In genomic region chr3:158768361-158768787, GRCh38 we compare ENCODE assay signal across 11 cellular contexts. TPM values are rescaled to one million over a fixed set of nuclear protein-coding genes. Genes with fewer than 3 reads are reported as not detected.
DNase-seq lines count a peak whose midpoint lies in the region; ATAC-seq and TF ChIP-seq lines count a peak whose summit lies in the region.
"Had no signal": no experiment of that assay in that cellular context is flagged by ENCODE, and none has a peak within 500 bp of the region (broad histone marks: within the 10 kb centered on the region; RNA-seq: fewer than 3 reads in every experiment).

No MANE protein-coding gene starts in this region.

- no peaks in the 10 kb centered on the region for H3K27me3 ChIP-seq in upper lobe of right lung

- H3K36me3 ChIP-seq in upper lobe of right lung = no peaks in the 10 kb centered on the region

- peaks cover 34% of the 10 kb centered on the region for H3K4me1 ChIP-seq in upper lobe of right lung

- ATAC-seq in upper lobe of right lung = peak; percentile 69
- ATAC-seq in GM21737 (IDR thresholded peaks at IDR 0.05; ENCODE audit: unreplicated experiment) = no peak

- peaks cover 18% of the 10 kb centered on the region for H3K4me1 Mint-ChIP-seq in progenitor cell of endocrine pancreas (ENCODE audit: low read depth)

- H3K4me3 ChIP-seq in epithelial cell of proximal tubule (ENCODE audit: low read depth, low read length) = peak overlapping the region; percentile 1
- H3K4me3 ChIP-seq in upper lobe of right lung = no peak overlapping the region

- intact Hi-C loops in upper lobe of right lung (cut with DNase I) = no loop called here

- H3K27ac ChIP-seq in upper lobe of right lung = peak overlapping the region; percentile 52
- H3K27ac ChIP-seq: 22Rv1 had no signal

- H3K36me3 Mint-ChIP-seq in progenitor cell of endocrine pancreas (ENCODE audit: insufficient read depth) = no peaks in the 10 kb centered on the region

- peak; percentile 53 for DNase-seq in DMS 273 (lab: John Stamatoyannopoulos, UW; ENCODE audit: unreplicated experiment)
- no peak for DNase-seq in DMS 273 treated with DMSO at 0.1 percent for 48 hours (lab: John Stamatoyannopoulos, UW)
- no peak for DNase-seq in epithelial cell of proximal tubule (ENCODE audit: low read depth)
- peak; percentile 24 to 83 for DNase-seq in lung microvascular endothelial cell (ENCODE audit: low read depth in 2 of 2)
- DNase-seq in upper lobe of right lung = peak; percentile 68
- no peak for DNase-seq in HUDEP-2 (lab: John Stamatoyannopoulos, UW; ENCODE audit: unreplicated experiment in 76 of 76)
- DNase-seq in progenitor cell of endocrine pancreas (ENCODE audit: low spot score, unreplicated experiment) = no peak
- DNase-seq: effector memory CD4-positive, alpha-beta T cell; T-helper 9 cell had no signal

- no peaks in the 10 kb centered on the region for H3K27me3 Mint-ChIP-seq in progenitor cell of endocrine pancreas

- no peak overlapping the region for H3K27ac Mint-ChIP-seq in progenitor cell of endocrine pancreas

- TF ChIP-seq CTCF in epithelial cell of proximal tubule (conservative IDR thresholded peaks at IDR 0.05; ENCODE audit: low read depth, low read length) (no peak), upper lobe of right lung (IDR thresholded peaks at IDR 0.05) (no peak), progenitor cell of endocrine pancreas (IDR thresholded peaks at IDR 0.05; ENCODE audit: unreplicated experiment) (no peak)

- no peaks in the 10 kb centered on the region for H3K9me3 ChIP-seq in upper lobe of right lung

- H3K4me3 Mint-ChIP-seq in progenitor cell of endocrine pancreas (ENCODE audit: low read depth) = no peak overlapping the region

- H3K9me3 Mint-ChIP-seq in progenitor cell of endocrine pancreas (ENCODE audit: low read depth) = no peaks in the 10 kb centered on the region

RNA-seq across cellular contexts. Expression of gene MFSD1, which starts 33.5 kb away (rescaled TPM):
- total RNA-seq in epithelial cell of proximal tubule (27.8 and 32.8 TPM in 2 replicates), lung microvascular endothelial cell (55.4 and 77.6 TPM in 2 replicates), upper lobe of right lung (84.5 TPM), progenitor cell of endocrine pancreas (17.6 and 17.8 TPM in 2 replicates)

RNA-seq across cellular contexts. Expression of gene RARRES1, which starts 36.1 kb away (rescaled TPM):
- 9.8 and 10.4 TPM in 2 replicates for total RNA-seq in epithelial cell of proximal tubule
- 1.8 and 2.4 TPM in 2 replicates for total RNA-seq in lung microvascular endothelial cell
- 41.5 TPM for total RNA-seq in upper lobe of right lung
- 1.1 and 3.3 TPM in 2 replicates for total RNA-seq in progenitor cell of endocrine pancreas

Comparison
In these comparisons a context has a peak if more than half of its experiments do, and no peak if none do; other contexts are left out.
1. DNase-seq: peak in DMS 273 (single experiment), lung microvascular endothelial cell (2 of 2) and upper lobe of right lung (single experiment); none in DMS 273 treated with DMSO at 0.1 percent for 48 hours (single experiment), epithelial cell of proximal tubule (single experiment), HUDEP-2 (0 of 76) and progenitor cell of endocrine pancreas (single experiment).